In genomic region chr1:166730299-166730888, GRCh38 we compare ENCODE assay signal across 11 cellular contexts.
A peak's percentile ranks its signal among the peaks of the same experiment; 100 is the strongest.
DNase-seq lines count a peak whose midpoint lies in the region; ATAC-seq and TF ChIP-seq lines count a peak whose summit lies in the region.
"Had no signal": no experiment of that assay in that cellular context is flagged by ENCODE, and none has a peak within 500 bp of the region (broad histone marks: within the 10 kb centered on the region; RNA-seq: fewer than 3 reads in every experiment).

No MANE protein-coding gene starts in this region.

- no peaks in the 10 kb centered on the region for H3K79me2 ChIP-seq in DND-41 (ENCODE audit: insufficient read depth, low read length)

- H3K4me3 ChIP-seq in DND-41 (ENCODE audit: low read depth in 1 of 2, low read length in 2 of 2), result no peak overlapping the region

- in situ Hi-C loops in SK-MEL-5 (cut with HindIII; ENCODE audit: low pct_unique_long_range_greater_than_20kb, low sequenced_read_pairs), result no loop called here

- H3K27ac ChIP-seq in DND-41 (ENCODE audit: low read length), result no peak overlapping the region
- H3K27ac ChIP-seq: neutrophil had no signal

- no peak overlapping the region for H3K9ac ChIP-seq in DND-41 (ENCODE audit: low read depth, low read length)

- no peaks in the 10 kb centered on the region for H3K27me3 ChIP-seq in DND-41 (ENCODE audit: insufficient read depth, low read length, poor library complexity)
- H3K27me3 ChIP-seq: neutrophil had no signal

- no peaks in the 10 kb centered on the region for H3K9me3 ChIP-seq in DND-41 (ENCODE audit: insufficient read depth, low read length, severe bottlenecking)
- H3K9me3 ChIP-seq: neutrophil had no signal

- H3K4me2 ChIP-seq in DND-41 (ENCODE audit: insufficient read depth, low read length), result no peak overlapping the region

- no peaks in the 10 kb centered on the region for H3K4me1 ChIP-seq in DND-41 (ENCODE audit: insufficient read depth, low read length)

- no peaks in the 10 kb centered on the region for H4K20me1 ChIP-seq in DND-41 (ENCODE audit: insufficient read depth, low read length)

- peak; percentile 37 for TF ChIP-seq CTCF in DND-41 (IDR thresholded peaks at IDR 0.05; ENCODE audit: borderline replicate concordance, extremely low read depth, low read length, poor library complexity, severe bottlenecking)

- ATAC-seq in DND-41 (ENCODE audit: insufficient read depth, low read depth) (0 out of 3 replicates have a peak, but pooled peaks have one; percentile 39), GM18868 (IDR thresholded peaks at IDR 0.05; ENCODE audit: unreplicated experiment) (no peak)

- H3K36me3 ChIP-seq in DND-41 (ENCODE audit: insufficient read depth, low read length), result no peaks in the 10 kb centered on the region
- H3K36me3 ChIP-seq: neutrophil had no signal

- no peak for DNase-seq in DND-41
- peak; percentile 77 for DNase-seq in HT1080 (ENCODE audit: low read depth)
- peak; percentile 14 for DNase-seq in SK-MEL-5 (ENCODE audit: low read depth, low spot score)
- DNase-seq in inferior parietal cortex (ENCODE audit: extremely low spot score), result peak; percentile 27
- DNase-seq in NCI-H2029 treated with DMSO at 0.1 percent for 48 hours (lab: John Stamatoyannopoulos, UW), result no peak
- DNase-seq in GF-D8 (lab: John Stamatoyannopoulos, UW), result no peak
- no peak for DNase-seq in NCI-H2081 (lab: John Stamatoyannopoulos, UW)
- DNase-seq: central memory CD4-positive, alpha-beta T cell; stimulated activated CD4-positive, alpha-beta T cell treated with anti-CD3 and anti-CD28 coated beads, Interleukin-15, amount 100 ng/mL, for 24 hours had no signal

- no peak overlapping the region for H2AFZ ChIP-seq in DND-41 (ENCODE audit: low read depth, low read length)

Comparison
In these comparisons a context has a peak if more than half of its experiments do, and no peak if none do; other contexts are left out.
1. DNase-seq: peak in HT1080 (single experiment), SK-MEL-5 (single experiment) and inferior parietal cortex (single experiment); none in DND-41 (single experiment), NCI-H2029 treated with DMSO at 0.1 percent for 48 hours (single experiment), GF-D8 (single experiment) and NCI-H2081 (0 of 2).